8 cellular contexts compared by ENCODE assay signal in the genomic region with DNA sequence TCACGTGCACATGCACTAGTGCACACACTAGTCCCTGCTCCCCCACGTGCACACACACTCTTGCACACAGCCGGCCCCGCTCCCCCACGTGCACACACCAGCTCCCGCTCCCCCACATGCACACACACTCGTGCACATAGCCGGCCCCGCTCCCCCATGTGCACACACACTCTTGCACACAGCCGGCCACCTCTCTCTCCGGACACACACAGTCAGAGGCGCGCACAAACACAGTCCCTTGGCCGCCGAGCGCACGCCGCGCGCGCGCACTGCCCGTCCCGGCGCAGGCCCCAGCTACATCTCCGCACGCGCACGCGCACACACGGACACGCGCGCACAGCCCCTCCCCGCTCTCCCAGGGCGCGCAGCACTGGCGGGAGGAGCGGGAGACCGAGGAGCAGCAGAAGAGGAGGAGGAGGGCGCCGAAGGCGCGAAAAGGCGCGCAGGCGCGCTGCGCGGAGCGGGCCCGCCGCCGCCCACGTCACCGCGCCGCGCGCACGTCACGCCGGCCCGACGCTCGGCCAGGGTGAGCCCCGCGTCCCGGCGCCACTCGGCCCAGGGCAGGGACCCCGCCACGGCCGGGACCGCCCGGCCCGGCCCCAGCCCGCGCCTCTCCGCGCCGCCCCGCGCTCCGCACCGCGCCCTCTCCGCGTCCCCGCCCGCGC. TPM values are rescaled to one million over a fixed set of nuclear protein-coding genes. Genes with fewer than 3 reads are reported as not detected.
DNase-seq lines count a peak whose midpoint lies in the region; ATAC-seq and TF ChIP-seq lines count a peak whose summit lies in the region.

A gene with protein sequence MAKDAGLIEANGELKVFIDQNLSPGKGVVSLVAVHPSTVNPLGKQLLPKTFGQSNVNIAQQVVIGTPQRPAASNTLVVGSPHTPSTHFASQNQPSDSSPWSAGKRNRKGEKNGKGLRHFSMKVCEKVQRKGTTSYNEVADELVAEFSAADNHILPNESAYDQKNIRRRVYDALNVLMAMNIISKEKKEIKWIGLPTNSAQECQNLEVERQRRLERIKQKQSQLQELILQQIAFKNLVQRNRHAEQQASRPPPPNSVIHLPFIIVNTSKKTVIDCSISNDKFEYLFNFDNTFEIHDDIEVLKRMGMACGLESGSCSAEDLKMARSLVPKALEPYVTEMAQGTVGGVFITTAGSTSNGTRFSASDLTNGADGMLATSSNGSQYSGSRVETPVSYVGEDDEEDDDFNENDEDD (plus strand): TSS at position 549 of the 665 bp plus-strand sequence. CDS start 1,085 bp downstream, outside the sequence.

- ATAC-seq in GM19023 (IDR thresholded peaks at IDR 0.05; ENCODE audit: unreplicated experiment) (peak; percentile 87), HG03159 (IDR thresholded peaks at IDR 0.05; ENCODE audit: unreplicated experiment) (peak; percentile 83), WTC11 (peak; percentile 90)
- peak; percentile 34 for ATAC-seq in central memory CD8-positive, alpha-beta T cell (replicated peaks; ENCODE audit: extremely low read depth, poor library complexity, severe bottlenecking)

- DNase-seq in AG10803 (ENCODE audit: low read depth): peak; percentile 76
- peak; percentile 74 for DNase-seq in NCI-H2227 treated with DMSO at 0.1 percent for 48 hours (lab: John Stamatoyannopoulos, UW)
- peak; percentile 82 for DNase-seq in WTC11 (ENCODE audit: low spot score)
- peak in 1 of 2 donors; percentile 22 for DNase-seq in central memory CD8-positive, alpha-beta T cell (ENCODE audit: low spot score in 2 of 2)
- DNase-seq in iris pigment epithelial cell (ENCODE audit: low read depth): peak; percentile 86
- peak; percentile 75 to 81 for DNase-seq in stimulated activated CD4-positive, alpha-beta T cell treated with anti-CD3 and anti-CD28 coated beads, Interleukin-12 subunit alpha, Interleukin-12 subunit beta, amount 100 ng/mL, for 24 hours (ENCODE audit: low read depth in 2 of 2)

- POLR2A ChIA-PET in WTC11 (lab: Charles Lee): no interaction called here

- no peak for TF ChIP-seq CTCF in AG10803 (conservative IDR thresholded peaks at IDR 0.05; ENCODE audit: low read length)
- no peak for TF ChIP-seq CTCF in WTC11 (IDR thresholded peaks at IDR 0.05)

- peaks cover 12% of the 10 kb centered on the region for H3K4me1 Mint-ChIP-seq in WTC11
- peaks cover 32% of the 10 kb centered on the region for H3K4me1 Mint-ChIP-seq in central memory CD8-positive, alpha-beta T cell

- H3K4me3 Mint-ChIP-seq in WTC11: peak within 1 kb of the TSS; percentile 81
- peak within 1 kb of the TSS; percentile 89 for H3K4me3 Mint-ChIP-seq in central memory CD8-positive, alpha-beta T cell

- H3K36me3 Mint-ChIP-seq in WTC11: peaks cover 21% of the 10 kb centered on the region
- peaks cover 9% of the 10 kb centered on the region for H3K36me3 Mint-ChIP-seq in central memory CD8-positive, alpha-beta T cell (ENCODE audit: insufficient read depth)

- CTCF ChIA-PET in WTC11 (lab: Charles Lee): interaction anchor here (0.6 to 1.0 kb wide), 2 partner anchors 22 to 133 kb away, joined by 3 to 4 read pairs; no protein-coding TSS in a partner anchor

- H3K27ac Mint-ChIP-seq in WTC11: no peak within 1 kb of the TSS
- peak within 1 kb of the TSS; percentile 80 for H3K27ac Mint-ChIP-seq in central memory CD8-positive, alpha-beta T cell (ENCODE audit: low read depth)

- no peaks in the 10 kb centered on the region for H3K9me3 Mint-ChIP-seq in WTC11
- H3K9me3 Mint-ChIP-seq in central memory CD8-positive, alpha-beta T cell: no peaks in the 10 kb centered on the region

- no peaks in the 10 kb centered on the region for H3K27me3 Mint-ChIP-seq in WTC11 (ENCODE audit: low read depth)
- H3K27me3 Mint-ChIP-seq in central memory CD8-positive, alpha-beta T cell: no peaks in the 10 kb centered on the region

- H3K4me3 ChIP-seq in AG10803 (ENCODE audit: low read length): peak within 1 kb of the TSS; percentile 68

TF ChIP-seq in WTC11, 78 proteins besides CTCF, POLR2A, EP300 and RAD21 (continues in another document):
- no peak for TF ChIP-seq NR2C2 (CRISPR knock-in tag; IDR thresholded peaks at IDR 0.05)
- no peak for TF ChIP-seq MXD4 (CRISPR knock-in tag; IDR thresholded peaks at IDR 0.05; ENCODE audit: borderline replicate concordance)
- no peak for TF ChIP-seq MLX (CRISPR knock-in tag; IDR thresholded peaks at IDR 0.05)
- 0 out of 2 replicates have a peak, but pooled peaks have one; percentile 54 for TF ChIP-seq MYBL2 (CRISPR knock-in tag; IDR thresholded peaks at IDR 0.05)
- TF ChIP-seq ZNF121 (CRISPR knock-in tag; IDR thresholded peaks at IDR 0.05): no peak; the same call in 1 of the 2 replicates
- TF ChIP-seq, protein P1, sequence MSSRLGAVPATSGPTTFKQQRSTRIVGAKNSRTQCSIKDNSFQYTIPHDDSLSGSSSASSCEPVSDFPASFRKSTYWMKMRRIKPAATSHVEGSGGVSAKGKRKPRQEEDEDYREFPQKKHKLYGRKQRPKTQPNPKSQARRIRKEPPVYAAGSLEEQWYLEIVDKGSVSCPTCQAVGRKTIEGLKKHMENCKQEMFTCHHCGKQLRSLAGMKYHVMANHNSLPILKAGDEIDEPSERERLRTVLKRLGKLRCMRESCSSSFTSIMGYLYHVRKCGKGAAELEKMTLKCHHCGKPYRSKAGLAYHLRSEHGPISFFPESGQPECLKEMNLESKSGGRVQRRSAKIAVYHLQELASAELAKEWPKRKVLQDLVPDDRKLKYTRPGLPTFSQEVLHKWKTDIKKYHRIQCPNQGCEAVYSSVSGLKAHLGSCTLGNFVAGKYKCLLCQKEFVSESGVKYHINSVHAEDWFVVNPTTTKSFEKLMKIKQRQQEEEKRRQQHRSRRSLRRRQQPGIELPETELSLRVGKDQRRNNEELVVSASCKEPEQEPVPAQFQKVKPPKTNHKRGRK (CRISPR knock-in tag; IDR thresholded peaks at IDR 0.05; ENCODE audit: borderline replicate concordance): no peak
- TF ChIP-seq, protein P2, sequence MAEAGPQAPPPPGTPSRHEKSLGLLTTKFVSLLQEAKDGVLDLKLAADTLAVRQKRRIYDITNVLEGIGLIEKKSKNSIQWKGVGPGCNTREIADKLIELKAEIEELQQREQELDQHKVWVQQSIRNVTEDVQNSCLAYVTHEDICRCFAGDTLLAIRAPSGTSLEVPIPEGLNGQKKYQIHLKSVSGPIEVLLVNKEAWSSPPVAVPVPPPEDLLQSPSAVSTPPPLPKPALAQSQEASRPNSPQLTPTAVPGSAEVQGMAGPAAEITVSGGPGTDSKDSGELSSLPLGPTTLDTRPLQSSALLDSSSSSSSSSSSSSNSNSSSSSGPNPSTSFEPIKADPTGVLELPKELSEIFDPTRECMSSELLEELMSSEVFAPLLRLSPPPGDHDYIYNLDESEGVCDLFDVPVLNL (CRISPR knock-in tag; IDR thresholded peaks at IDR 0.05; ENCODE audit: borderline replicate concordance, low read depth): peak; percentile 90
- TF ChIP-seq OVOL2 (CRISPR knock-in tag; IDR thresholded peaks at IDR 0.05; ENCODE audit: borderline replicate concordance): no peak
- TF ChIP-seq NFATC4 (CRISPR knock-in tag; IDR thresholded peaks at IDR 0.05): no peak
- 0 out of 2 replicates have a peak, but pooled peaks have one; percentile 55 for TF ChIP-seq FOXK1 (CRISPR knock-in tag; IDR thresholded peaks at IDR 0.05)
- TF ChIP-seq, protein P3, sequence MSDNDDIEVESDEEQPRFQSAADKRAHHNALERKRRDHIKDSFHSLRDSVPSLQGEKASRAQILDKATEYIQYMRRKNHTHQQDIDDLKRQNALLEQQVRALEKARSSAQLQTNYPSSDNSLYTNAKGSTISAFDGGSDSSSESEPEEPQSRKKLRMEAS (CRISPR knock-in tag; IDR thresholded peaks at IDR 0.05): peak; percentile 73; the same call in 1 of the 2 replicates
- TF ChIP-seq HMGA2 (CRISPR knock-in tag; IDR thresholded peaks at IDR 0.05): no peak
- no peak for TF ChIP-seq FOXJ3 (CRISPR knock-in tag; IDR thresholded peaks at IDR 0.05; ENCODE audit: borderline replicate concordance)
- TF ChIP-seq NFYB (CRISPR knock-in tag; conservative IDR thresholded peaks at IDR 0.05; ENCODE audit: low read depth): no peak
- TF ChIP-seq, protein P4, sequence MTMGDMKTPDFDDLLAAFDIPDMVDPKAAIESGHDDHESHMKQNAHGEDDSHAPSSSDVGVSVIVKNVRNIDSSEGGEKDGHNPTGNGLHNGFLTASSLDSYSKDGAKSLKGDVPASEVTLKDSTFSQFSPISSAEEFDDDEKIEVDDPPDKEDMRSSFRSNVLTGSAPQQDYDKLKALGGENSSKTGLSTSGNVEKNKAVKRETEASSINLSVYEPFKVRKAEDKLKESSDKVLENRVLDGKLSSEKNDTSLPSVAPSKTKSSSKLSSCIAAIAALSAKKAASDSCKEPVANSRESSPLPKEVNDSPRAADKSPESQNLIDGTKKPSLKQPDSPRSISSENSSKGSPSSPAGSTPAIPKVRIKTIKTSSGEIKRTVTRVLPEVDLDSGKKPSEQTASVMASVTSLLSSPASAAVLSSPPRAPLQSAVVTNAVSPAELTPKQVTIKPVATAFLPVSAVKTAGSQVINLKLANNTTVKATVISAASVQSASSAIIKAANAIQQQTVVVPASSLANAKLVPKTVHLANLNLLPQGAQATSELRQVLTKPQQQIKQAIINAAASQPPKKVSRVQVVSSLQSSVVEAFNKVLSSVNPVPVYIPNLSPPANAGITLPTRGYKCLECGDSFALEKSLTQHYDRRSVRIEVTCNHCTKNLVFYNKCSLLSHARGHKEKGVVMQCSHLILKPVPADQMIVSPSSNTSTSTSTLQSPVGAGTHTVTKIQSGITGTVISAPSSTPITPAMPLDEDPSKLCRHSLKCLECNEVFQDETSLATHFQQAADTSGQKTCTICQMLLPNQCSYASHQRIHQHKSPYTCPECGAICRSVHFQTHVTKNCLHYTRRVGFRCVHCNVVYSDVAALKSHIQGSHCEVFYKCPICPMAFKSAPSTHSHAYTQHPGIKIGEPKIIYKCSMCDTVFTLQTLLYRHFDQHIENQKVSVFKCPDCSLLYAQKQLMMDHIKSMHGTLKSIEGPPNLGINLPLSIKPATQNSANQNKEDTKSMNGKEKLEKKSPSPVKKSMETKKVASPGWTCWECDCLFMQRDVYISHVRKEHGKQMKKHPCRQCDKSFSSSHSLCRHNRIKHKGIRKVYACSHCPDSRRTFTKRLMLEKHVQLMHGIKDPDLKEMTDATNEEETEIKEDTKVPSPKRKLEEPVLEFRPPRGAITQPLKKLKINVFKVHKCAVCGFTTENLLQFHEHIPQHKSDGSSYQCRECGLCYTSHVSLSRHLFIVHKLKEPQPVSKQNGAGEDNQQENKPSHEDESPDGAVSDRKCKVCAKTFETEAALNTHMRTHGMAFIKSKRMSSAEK (CRISPR knock-in tag; IDR thresholded peaks at IDR 0.05; ENCODE audit: borderline replicate concordance): no peak

RNA-seq across cellular contexts. Expression of the gene that starts here (rescaled TPM):
- total RNA-seq in WTC11 (2021): 52.6 to 61.2 TPM (median 54.1 TPM) in 3 replicates

Comparison
In these comparisons a context has a peak if more than half of its experiments do, and no peak if none do; other contexts are left out.
1. ATAC-seq: peak in every context shown above with its lines; median percentile 90 in WTC11; 87 in GM19023; 83 in HG03159; 34 in central memory CD8-positive, alpha-beta T cell.